ENCODE assay signal across 16 cellular contexts in genomic region chr19:16142032-16142580, GRCh38. TPM values are rescaled to one million over a fixed set of nuclear protein-coding genes. Genes with fewer than 3 reads are reported as not detected.
A peak's percentile ranks its signal among the peaks of the same experiment; 100 is the strongest.
DNase-seq lines count a peak whose midpoint lies in the region; ATAC-seq and TF ChIP-seq lines count a peak whose summit lies in the region.
"Had no signal": no experiment of that assay in that cellular context is flagged by ENCODE, and none has a peak within 500 bp of the region (broad histone marks: within the 10 kb centered on the region; RNA-seq: fewer than 3 reads in every experiment).

No MANE protein-coding gene starts in this region.

- TF ChIP-seq CTCF in C4-2B (conservative IDR thresholded peaks at IDR 0.05) (no peak), MM.1S (IDR thresholded peaks at IDR 0.05; ENCODE audit: low read length) (no peak)

- no peak overlapping the region for H3K9ac ChIP-seq in MM.1S (ENCODE audit: low read length)

- ATAC-seq in activated naive CD8-positive, alpha-beta T cell treated with anti-CD3 and anti-CD28 coated beads, Interleukin-2, amount 10 ng/mL, durations not matched to agents 7 days and 5 days (ENCODE audit: low read depth): no peak
- ATAC-seq in GM18498 (IDR thresholded peaks at IDR 0.05; ENCODE audit: unreplicated experiment): no peak
- ATAC-seq: heart right ventricle, left colon had no signal

- peaks cover 45% of the 10 kb centered on the region for H3K4me1 Mint-ChIP-seq in activated naive CD8-positive, alpha-beta T cell treated with anti-CD3 and anti-CD28 coated beads, Interleukin-2, amount 10 ng/mL, durations not matched to agents 7 days and 5 days
- H3K4me1 Mint-ChIP-seq: nephron had no signal

- H3K4me1 ChIP-seq in MM.1S (ENCODE audit: low read length): peaks cover 35% of the 10 kb centered on the region

- peaks cover 1% of the 10 kb centered on the region for H3K9me3 Mint-ChIP-seq in activated naive CD8-positive, alpha-beta T cell treated with anti-CD3 and anti-CD28 coated beads, Interleukin-2, amount 10 ng/mL, durations not matched to agents 7 days and 5 days
- H3K9me3 Mint-ChIP-seq: activated naive CD4-positive, alpha-beta T cell treated with anti-CD3 and anti-CD28 coated beads for 36 hours; nephron had no signal

- no peaks in the 10 kb centered on the region for H3K9me3 ChIP-seq in MM.1S (replicated peaks; ENCODE audit: insufficient read depth, low read length)
- H3K9me3 ChIP-seq: heart right ventricle had no signal

- no peaks in the 10 kb centered on the region for H3K27me3 ChIP-seq in MM.1S (replicated peaks; ENCODE audit: insufficient read depth, low read length)

- H3K27ac ChIP-seq in C4-2B (peak overlapping the region; percentile 68; the same call in 1 of the 2 replicates), MM.1S (ENCODE audit: low read length) (peak overlapping the region; percentile 98; the same call in 1 of the 2 replicates)

- peaks cover 19% of the 10 kb centered on the region for H3K36me3 Mint-ChIP-seq in activated naive CD8-positive, alpha-beta T cell treated with anti-CD3 and anti-CD28 coated beads, Interleukin-2, amount 10 ng/mL, durations not matched to agents 7 days and 5 days

- no peak overlapping the region for H3K4me3 ChIP-seq in MM.1S (ENCODE audit: low read length)
- H3K4me3 ChIP-seq: heart right ventricle had no signal

- no peak overlapping the region for H3K4me2 ChIP-seq in MM.1S (ENCODE audit: low read depth, low read length)

- H3K9me2 ChIP-seq in MM.1S (replicated peaks; ENCODE audit: insufficient read depth, low read length): no peaks in the 10 kb centered on the region

- H3F3A ChIP-seq in MM.1S (ENCODE audit: insufficient read depth, low read length): peaks cover 59% of the 10 kb centered on the region

- H3K27me3 Mint-ChIP-seq in activated naive CD8-positive, alpha-beta T cell treated with anti-CD3 and anti-CD28 coated beads, Interleukin-2, amount 10 ng/mL, durations not matched to agents 7 days and 5 days: no peaks in the 10 kb centered on the region

- DNase-seq in MM.1S (no peak), activated gamma-delta T cell (lab: John Stamatoyannopoulos, UW) (no peak)
- DNase-seq in activated naive CD8-positive, alpha-beta T cell treated with anti-CD3 and anti-CD28 coated beads, Interleukin-2, amount 10 ng/mL, durations not matched to agents 7 days and 5 days: no peak
- DNase-seq in effector CD4-positive, alpha-beta T cell: no peak
- DNase-seq: activated CD4-positive, alpha-beta T cell treated with anti-CD3 and anti-CD28 coated beads for 1 hour; activated naive CD4-positive, alpha-beta T cell treated with anti-CD3 and anti-CD28 coated beads for 36 hours; caudate nucleus; EL; heart right ventricle; left colon; NCI-H1930; substantia nigra had no signal

- H3K36me3 ChIP-seq in MM.1S (replicated peaks; ENCODE audit: insufficient read depth, low read length): no peaks in the 10 kb centered on the region
- H3K36me3 ChIP-seq: heart right ventricle had no signal

- H4K20me1 ChIP-seq in MM.1S (ENCODE audit: insufficient read depth, low read length): no peaks in the 10 kb centered on the region

- POLR2A ChIA-PET in activated naive CD8-positive, alpha-beta T cell treated with anti-CD3 and anti-CD28 coated beads, Interleukin-2, amount 10 ng/mL, durations not matched to agents 7 days and 5 days (lab: Charles Lee): interaction anchor here (0.6 to 3.7 kb wide), 11 partner anchors 7 to 71 kb away, joined by 3 to 65 read pairs (median 9); partner anchors contain the start of genes AP1M1, RAB8A and TPM4

- H3K27ac Mint-ChIP-seq in activated naive CD8-positive, alpha-beta T cell treated with anti-CD3 and anti-CD28 coated beads, Interleukin-2, amount 10 ng/mL, durations not matched to agents 7 days and 5 days: peak overlapping the region; percentile 66
- H3K27ac Mint-ChIP-seq: nephron had no signal

- H3K79me2 ChIP-seq in MM.1S (ENCODE audit: low read length): peaks cover 33% of the 10 kb centered on the region

- H3K4me3 Mint-ChIP-seq in activated naive CD8-positive, alpha-beta T cell treated with anti-CD3 and anti-CD28 coated beads, Interleukin-2, amount 10 ng/mL, durations not matched to agents 7 days and 5 days: peak overlapping the region; percentile 14
- H3K4me3 Mint-ChIP-seq: activated naive CD4-positive, alpha-beta T cell treated with anti-CD3 and anti-CD28 coated beads for 36 hours; nephron had no signal

- H2AFZ ChIP-seq in MM.1S (ENCODE audit: low read length): no peak overlapping the region

RNA-seq across cellular contexts. Expression of gene HSH2D, which starts 1.4 kb away (rescaled TPM):
- total RNA-seq in activated naive CD8-positive, alpha-beta T cell treated with anti-CD3 and anti-CD28 coated beads, Interleukin-2, amount 10 ng/mL, durations not matched to agents 7 days and 5 days: 10 to 100 TPM; 72.5 to 80.6 TPM

RNA-seq across cellular contexts. Expression of gene RAB8A, which starts 30.4 kb away (rescaled TPM):
- total RNA-seq in activated naive CD8-positive, alpha-beta T cell treated with anti-CD3 and anti-CD28 coated beads, Interleukin-2, amount 10 ng/mL, durations not matched to agents 7 days and 5 days: 100 to 1,000 TPM; 133 to 153 TPM

RNA-seq across cellular contexts. Expression of gene CIB3, which starts 31.2 kb away (rescaled TPM):
- not detected for total RNA-seq in activated naive CD8-positive, alpha-beta T cell treated with anti-CD3 and anti-CD28 coated beads, Interleukin-2, amount 10 ng/mL, durations not matched to agents 7 days and 5 days
- total RNA-seq: activated naive CD4-positive, alpha-beta T cell treated with anti-CD3 and anti-CD28 coated beads for 36 hours; epithelial cell of proximal tubule; heart right ventricle; left colon had no signal

RNA-seq across cellular contexts. Expression of gene FAM32A, which starts 43.1 kb away (rescaled TPM):
- total RNA-seq in activated naive CD8-positive, alpha-beta T cell treated with anti-CD3 and anti-CD28 coated beads, Interleukin-2, amount 10 ng/mL, durations not matched to agents 7 days and 5 days: 10 to 100 TPM; 61.4 to 63.4 TPM

RNA-seq across cellular contexts. Expression of gene AP1M1, which starts 55.6 kb away (rescaled TPM):
- total RNA-seq in activated naive CD8-positive, alpha-beta T cell treated with anti-CD3 and anti-CD28 coated beads, Interleukin-2, amount 10 ng/mL, durations not matched to agents 7 days and 5 days: 100 to 1,000 TPM; 132 to 135 TPM
